In the genomic region with DNA sequence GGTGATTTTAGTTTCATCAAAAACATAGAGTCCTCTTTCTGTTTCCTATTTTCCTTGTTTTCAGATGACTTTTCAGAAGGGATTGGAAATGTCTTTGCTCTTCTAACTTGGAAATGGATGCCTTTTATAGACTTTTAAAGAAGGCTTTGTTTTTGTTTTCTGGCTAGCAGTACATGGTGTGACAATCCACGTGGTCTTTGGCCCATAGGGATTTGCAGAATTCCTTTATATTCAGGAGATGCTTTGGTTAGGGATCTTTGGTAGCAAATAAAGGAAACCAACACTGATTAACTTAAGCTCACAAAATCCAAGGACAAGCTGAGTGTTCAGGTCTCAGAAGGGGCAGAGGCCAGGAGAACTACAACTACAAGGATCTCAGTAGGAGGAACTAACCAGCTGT, we compare ENCODE assay signal across 18 cellular contexts. TPM values are rescaled to one million over a fixed set of nuclear protein-coding genes. Genes with fewer than 3 reads are reported as not detected.
DNase-seq lines count a peak whose midpoint lies in the region; ATAC-seq and TF ChIP-seq lines count a peak whose summit lies in the region.
"Had no signal": no experiment of that assay in that cellular context is flagged by ENCODE, and none has a peak within 500 bp of the region (broad histone marks: within the 10 kb centered on the region; RNA-seq: fewer than 3 reads in every experiment).

No MANE protein-coding gene starts in this region.

- H3K9ac ChIP-seq in parathyroid adenoma, result no peak overlapping the region

- H3K36me3 Mint-ChIP-seq in CD8-positive, alpha-beta memory T cell, result peaks cover 0 to 1% (median 0%) of the 10 kb centered on the region in 3 donors
- H3K36me3 Mint-ChIP-seq in activated T-helper 1 cell treated with anti-CD3 and anti-CD28 coated beads, Interleukin-12 subunit alpha, Interleukin-12 subunit beta, Interleukin-2, Interleukin-4 antibody, amounts not matched to agents 30 ng/mL and 10 ng/mL and 1 ng/mL, durations not matched to agents 14 hours and 24 hours and 36 hours (ENCODE audit: low read depth), result no peaks in the 10 kb centered on the region
- H3K36me3 Mint-ChIP-seq: CD4-positive, alpha-beta memory T cell had no signal

- DNase-seq in PC-9 (no peak), foreskin melanocyte (peak; percentile 67), glomerular visceral epithelial cell (ENCODE audit: extremely low spot score) (no peak)
- no peak for DNase-seq in CD8-positive, alpha-beta memory T cell
- no peak for DNase-seq in activated T-helper 1 cell treated with anti-CD3 and anti-CD28 coated beads, Interleukin-12 subunit alpha, Interleukin-12 subunit beta, Interleukin-2, Interleukin-4 antibody, amounts not matched to agents 30 ng/mL and 10 ng/mL and 1 ng/mL, durations not matched to agents 14 hours and 24 hours and 36 hours (ENCODE audit: low spot score)
- DNase-seq: BE2C; Caco-2; CD4-positive, alpha-beta memory T cell; DND-41; GDM1; IMR-90 had no signal

- H3K27me3 Mint-ChIP-seq in CD8-positive, alpha-beta memory T cell, result no peaks in the 10 kb centered on the region
- peaks cover 4% of the 10 kb centered on the region for H3K27me3 Mint-ChIP-seq in activated T-helper 1 cell treated with anti-CD3 and anti-CD28 coated beads, Interleukin-12 subunit alpha, Interleukin-12 subunit beta, Interleukin-2, Interleukin-4 antibody, amounts not matched to agents 30 ng/mL and 10 ng/mL and 1 ng/mL, durations not matched to agents 14 hours and 24 hours and 36 hours (ENCODE audit: insufficient read depth)
- H3K27me3 Mint-ChIP-seq: CD4-positive, alpha-beta memory T cell had no signal

- no peaks in the 10 kb centered on the region for H3F3A ChIP-seq in PC-9 (ENCODE audit: insufficient read depth, low read depth)

- H3K27ac ChIP-seq in PC-9 (no peak overlapping the region), parathyroid adenoma (no peak overlapping the region)
- no peak overlapping the region for H3K27ac ChIP-seq in CD8-positive, alpha-beta memory T cell (ENCODE audit: low read depth, low read length)
- H3K27ac ChIP-seq: A549, C4-2B had no signal

- H3K27ac Mint-ChIP-seq in CD8-positive, alpha-beta memory T cell, result no peak overlapping the region
- no peak overlapping the region for H3K27ac Mint-ChIP-seq in activated T-helper 1 cell treated with anti-CD3 and anti-CD28 coated beads, Interleukin-12 subunit alpha, Interleukin-12 subunit beta, Interleukin-2, Interleukin-4 antibody, amounts not matched to agents 30 ng/mL and 10 ng/mL and 1 ng/mL, durations not matched to agents 14 hours and 24 hours and 36 hours
- H3K27ac Mint-ChIP-seq: CD4-positive, alpha-beta memory T cell had no signal

- CTCF ChIA-PET in PC-9 (lab: Charles Lee), result interaction anchor here (0.6 kb wide), 1 partner anchor 98 kb away, joined by 3 read pairs; no protein-coding TSS in a partner anchor
- CTCF ChIA-PET in CD8-positive, alpha-beta memory T cell (lab: Charles Lee), result interaction anchor here (1.1 kb wide), 1 partner anchor 17 kb away, joined by 3 read pairs; no protein-coding TSS in a partner anchor

- H3K4me1 ChIP-seq in PC-9 (replicated peaks; ENCODE audit: insufficient read depth) (no peaks in the 10 kb centered on the region), parathyroid adenoma (no peaks in the 10 kb centered on the region)
- no peaks in the 10 kb centered on the region for H3K4me1 ChIP-seq in CD8-positive, alpha-beta memory T cell (ENCODE audit: insufficient read depth, low read length)
- H3K4me1 ChIP-seq: BE2C had no signal

- no peaks in the 10 kb centered on the region for H3K9me3 ChIP-seq in PC-9 (ENCODE audit: insufficient read depth, low read depth)
- no peaks in the 10 kb centered on the region for H3K9me3 ChIP-seq in parathyroid adenoma (ENCODE audit: control insufficient read depth, low read length)
- H3K9me3 ChIP-seq in CD8-positive, alpha-beta memory T cell (ENCODE audit: low read length), result no peaks in the 10 kb centered on the region
- H3K9me3 ChIP-seq: A549, BE2C, Caco-2 had no signal

- no peaks in the 10 kb centered on the region for H3K9me3 Mint-ChIP-seq in CD8-positive, alpha-beta memory T cell
- no peaks in the 10 kb centered on the region for H3K9me3 Mint-ChIP-seq in activated T-helper 1 cell treated with anti-CD3 and anti-CD28 coated beads, Interleukin-12 subunit alpha, Interleukin-12 subunit beta, Interleukin-2, Interleukin-4 antibody, amounts not matched to agents 30 ng/mL and 10 ng/mL and 1 ng/mL, durations not matched to agents 14 hours and 24 hours and 36 hours

- H3K4me1 Mint-ChIP-seq in CD8-positive, alpha-beta memory T cell, result no peaks in the 10 kb centered on the region
- no peaks in the 10 kb centered on the region for H3K4me1 Mint-ChIP-seq in activated T-helper 1 cell treated with anti-CD3 and anti-CD28 coated beads, Interleukin-12 subunit alpha, Interleukin-12 subunit beta, Interleukin-2, Interleukin-4 antibody, amounts not matched to agents 30 ng/mL and 10 ng/mL and 1 ng/mL, durations not matched to agents 14 hours and 24 hours and 36 hours (ENCODE audit: low read depth)

- no peaks in the 10 kb centered on the region for H4K20me1 ChIP-seq in PC-9 (ENCODE audit: insufficient read depth)

- H3K79me2 ChIP-seq in PC-9 (ENCODE audit: low read depth) (no peaks in the 10 kb centered on the region), parathyroid adenoma (no peaks in the 10 kb centered on the region)

- intact Hi-C loops in PC-9 (cut with micrococcal nuclease; ENCODE audit: unreplicated experiment), result no loop called here
- intact Hi-C loops in activated T-helper 1 cell treated with anti-CD3 and anti-CD28 coated beads, Interleukin-12 subunit alpha, Interleukin-12 subunit beta, Interleukin-2, Interleukin-4 antibody, amounts not matched to agents 30 ng/mL and 10 ng/mL and 1 ng/mL, durations not matched to agents 14 hours and 24 hours and 36 hours (cut with micrococcal nuclease), result no loop called here

- POLR2A ChIA-PET in PC-9 (lab: Charles Lee; ENCODE audit: unreplicated experiment), result no interaction called here
- POLR2A ChIA-PET in CD8-positive, alpha-beta memory T cell (lab: Charles Lee), result no interaction called here

- H3K27me3 ChIP-seq in PC-9 (ENCODE audit: insufficient read depth, low read depth) (no peaks in the 10 kb centered on the region), parathyroid adenoma (ENCODE audit: control insufficient read depth, insufficient read depth, low read length) (no peaks in the 10 kb centered on the region)
- H3K27me3 ChIP-seq in CD8-positive, alpha-beta memory T cell (ENCODE audit: insufficient read depth, low read length, poor library complexity, severe bottlenecking), result no peaks in the 10 kb centered on the region
- H3K27me3 ChIP-seq: BE2C had no signal

- no peak overlapping the region for H3K4me3 Mint-ChIP-seq in CD8-positive, alpha-beta memory T cell
- no peak overlapping the region for H3K4me3 Mint-ChIP-seq in activated T-helper 1 cell treated with anti-CD3 and anti-CD28 coated beads, Interleukin-12 subunit alpha, Interleukin-12 subunit beta, Interleukin-2, Interleukin-4 antibody, amounts not matched to agents 30 ng/mL and 10 ng/mL and 1 ng/mL, durations not matched to agents 14 hours and 24 hours and 36 hours
- H3K4me3 Mint-ChIP-seq: CD4-positive, alpha-beta memory T cell had no signal

- no TSS peak for BruUV-seq in PC-9 (replicated peaks; lab: Mats Ljungman, UMichigan)

- H3K9me2 ChIP-seq in PC-9 (ENCODE audit: insufficient read depth), result no peaks in the 10 kb centered on the region

- H3K4me2 ChIP-seq in PC-9 (no peak overlapping the region), parathyroid adenoma (ENCODE audit: low read length) (no peak overlapping the region)
- H3K4me2 ChIP-seq: A549 had no signal

- H3K4me3 ChIP-seq in PC-9, result no peak overlapping the region
- no peak overlapping the region for H3K4me3 ChIP-seq in parathyroid adenoma (ENCODE audit: low read depth, low read length)
- no peak overlapping the region for H3K4me3 ChIP-seq in CD8-positive, alpha-beta memory T cell (ENCODE audit: low read length)
- H3K4me3 ChIP-seq: A549 had no signal

- no peak for ATAC-seq in GM21717 (IDR thresholded peaks at IDR 0.05; ENCODE audit: unreplicated experiment)
- ATAC-seq: A549, HCT116 had no signal

- H3K36me3 ChIP-seq in PC-9 (ENCODE audit: low read depth) (0 out of 2 replicates have a peak, but pooled peaks cover 2% of the 10 kb centered on the region), parathyroid adenoma (ENCODE audit: control insufficient read depth, insufficient read depth, low read length) (no peaks in the 10 kb centered on the region)
- no peaks in the 10 kb centered on the region for H3K36me3 ChIP-seq in CD8-positive, alpha-beta memory T cell (ENCODE audit: insufficient read depth, low read length)
- H3K36me3 ChIP-seq: BE2C had no signal

- 0 out of 2 replicates have a peak overlapping the region, but pooled peaks have one; percentile 5 for H2AFZ ChIP-seq in PC-9
- peak overlapping the region; percentile 36 for H2AFZ ChIP-seq in parathyroid adenoma

- TF ChIP-seq CTCF in PC-9 (conservative IDR thresholded peaks at IDR 0.05) (no peak), parathyroid adenoma (IDR thresholded peaks at IDR 0.05) (no peak)

RNA-seq across cellular contexts. Expression of a gene that starts 58.5 kb away (rescaled TPM):
- total RNA-seq in PC-9 (2021), result not detected in 2 replicates
- not detected for total RNA-seq in CD8-positive, alpha-beta memory T cell
- not detected for polyA plus RNA-seq in CD8-positive, alpha-beta memory T cell
- not detected in 2 replicates for total RNA-seq in activated T-helper 1 cell treated with anti-CD3 and anti-CD28 coated beads, Interleukin-12 subunit alpha, Interleukin-12 subunit beta, Interleukin-2, Interleukin-4 antibody, amounts not matched to agents 30 ng/mL and 10 ng/mL and 1 ng/mL, durations not matched to agents 14 hours and 24 hours and 36 hours
- total RNA-seq: Caco-2; CD4-positive, alpha-beta memory T cell; HT-29; IMR-90 had no signal
- polyA plus RNA-seq: AG04450, IMR-90 had no signal

RNA-seq across cellular contexts. Expression of a gene that starts 58.5 kb away (rescaled TPM):
- total RNA-seq in PC-9 (2021), result 33.6 and 34.5 TPM in 2 replicates
- total RNA-seq in CD8-positive, alpha-beta memory T cell, result 10 to 100 TPM; 14.1 TPM
- 9.5 TPM for polyA plus RNA-seq in CD8-positive, alpha-beta memory T cell
- 19.5 and 21.7 TPM in 2 replicates for total RNA-seq in activated T-helper 1 cell treated with anti-CD3 and anti-CD28 coated beads, Interleukin-12 subunit alpha, Interleukin-12 subunit beta, Interleukin-2, Interleukin-4 antibody, amounts not matched to agents 30 ng/mL and 10 ng/mL and 1 ng/mL, durations not matched to agents 14 hours and 24 hours and 36 hours
